Comparison of ENCODE assay signal across 9 cellular contexts in genomic region chr1:117664314-117664713, GRCh38. TPM values are rescaled to one million over a fixed set of nuclear protein-coding genes. Genes with fewer than 3 reads are reported as not detected.
DNase-seq lines count a peak whose midpoint lies in the region; ATAC-seq, FAIRE-seq and TF ChIP-seq lines count a peak whose summit lies in the region.
"Had no signal": no experiment of that assay in that cellular context is flagged by ENCODE, and none has a peak within 500 bp of the region (broad histone marks: within the 10 kb centered on the region; RNA-seq: fewer than 3 reads in every experiment).

No MANE protein-coding gene starts in this region.

- H3K27me3 ChIP-seq in HepG2 (ENCODE audit: control insufficient read depth in 1 of 2, insufficient read depth in 2 of 2, low read length in 2 of 2): no peaks in the 10 kb centered on the region
- H3K27me3 ChIP-seq in mesendoderm (ENCODE audit: insufficient read depth, low read length, poor library complexity): no peaks in the 10 kb centered on the region
- H3K27me3 ChIP-seq in H9 (ENCODE audit: insufficient read depth, low read length): no peaks in the 10 kb centered on the region

- no peaks in the 10 kb centered on the region for H3K79me1 ChIP-seq in mesendoderm (ENCODE audit: low read length)
- no peaks in the 10 kb centered on the region for H3K79me1 ChIP-seq in H9 (ENCODE audit: insufficient read depth, low read depth, low read length, poor library complexity, severe bottlenecking)

- H4K5ac ChIP-seq in mesendoderm (ENCODE audit: low read length) (no peak overlapping the region), H9 (ENCODE audit: insufficient read length, low read depth, low read length) (no peak overlapping the region)

- H3K4me3 ChIP-seq in HepG2 (replicated peaks in 1 of 3; ENCODE audit: insufficient read depth in 1 of 3, low read depth in 2 of 3, low read length in 3 of 3): no peak overlapping the region
- no peak overlapping the region for H3K4me3 ChIP-seq in mesendoderm (ENCODE audit: low read length)

- H3K4ac ChIP-seq in mesendoderm (ENCODE audit: low read depth, low read length) (no peak overlapping the region), H9 (ENCODE audit: low read depth, low read length) (no peak overlapping the region)

- H2BK120ac ChIP-seq in mesendoderm (ENCODE audit: low read depth, low read length): no peak overlapping the region
- no peak overlapping the region for H2BK120ac ChIP-seq in H9 (ENCODE audit: low read depth, low read length, poor library complexity, severe bottlenecking)

- H3K4me1 ChIP-seq in HepG2 (ENCODE audit: insufficient read depth, low read length) (no peaks in the 10 kb centered on the region), mesendoderm (ENCODE audit: control insufficient read depth, low read depth, low read length) (peaks cover 2% of the 10 kb centered on the region), H9 (ENCODE audit: insufficient read depth, low read length) (0 out of 2 replicates have a peak, but pooled peaks cover 2% of the 10 kb centered on the region)

- H4K8ac ChIP-seq in mesendoderm (ENCODE audit: low read depth, low read length) (no peak overlapping the region), H9 (replicated peaks; ENCODE audit: insufficient read length, low read depth, low read length) (no peak overlapping the region)

- H2AK5ac ChIP-seq in mesendoderm (ENCODE audit: low read length) (no peak overlapping the region), H9 (ENCODE audit: insufficient read length, low read length) (no peak overlapping the region)

- peaks cover 73% of the 10 kb centered on the region for H3K4me1 Mint-ChIP-seq in T-helper 1 cell treated with Interleukin-12 subunit alpha and Interleukin-12 subunit beta and Interleukin-4 antibody, amounts not matched to agents 30 μg/mL and 1 μg/mL, for 36 hours (ENCODE audit: low read depth)
- H3K4me1 Mint-ChIP-seq in H9: peaks cover 18 to 28% of the 10 kb centered on the region in 2 experiments

- H3K9me3 ChIP-seq in HepG2 (ENCODE audit: low read length) (no peaks in the 10 kb centered on the region), H9 (ENCODE audit: control insufficient read depth, low read depth, low read length) (no peaks in the 10 kb centered on the region)

- H3K9me3 Mint-ChIP-seq in T-helper 1 cell treated with Interleukin-12 subunit alpha and Interleukin-12 subunit beta and Interleukin-4 antibody, amounts not matched to agents 30 μg/mL and 1 μg/mL, for 36 hours: peaks cover 23% of the 10 kb centered on the region
- H3K9me3 Mint-ChIP-seq in H9: peaks cover 7 to 15% of the 10 kb centered on the region in 2 experiments

- TF ChIP-seq EP300 in HepG2 (IDR thresholded peaks at IDR 0.05; ENCODE audit: low read depth in 2 of 2, low read length in 2 of 2): no peak
- TF ChIP-seq EP300 in HepG2 (CRISPR knock-in tag; IDR thresholded peaks at IDR 0.05; ENCODE audit: borderline replicate concordance): no peak

- POLR2A ChIA-PET in HepG2 (lab: Yijun Ruan, JAX): no interaction called here

- no peak for TF ChIP-seq POLR2A in HepG2 (IDR thresholded peaks at IDR 0.05; ENCODE audit: insufficient read depth in 1 of 2, low read depth in 2 of 2, low read length in 2 of 2)

- H3K23me2 ChIP-seq in H9 (ENCODE audit: insufficient read length, low read depth, low read length, poor library complexity, severe bottlenecking): no peaks in the 10 kb centered on the region

- H3K23ac ChIP-seq in mesendoderm (ENCODE audit: low read length): no peak overlapping the region
- H3K23ac ChIP-seq in H9 (ENCODE audit: insufficient read length, low read depth, low read length): no peak overlapping the region

- H3K4me2 ChIP-seq in HepG2 (ENCODE audit: low read depth, low read length): no peak overlapping the region
- H3K4me2 ChIP-seq in mesendoderm (ENCODE audit: low read length): no peak overlapping the region
- H3K4me2 ChIP-seq in H9 (ENCODE audit: insufficient read depth, insufficient read length, low read length): no peak overlapping the region

- CTCF ChIA-PET in HepG2 (lab: Yijun Ruan, JAX; ENCODE audit: low intra/inter-chr PET ratio, low total read pairs): no interaction called here

- H3K79me2 ChIP-seq in HepG2 (ENCODE audit: insufficient read depth, low read length) (no peaks in the 10 kb centered on the region), mesendoderm (ENCODE audit: control insufficient read depth, insufficient read depth, low read length) (no peaks in the 10 kb centered on the region), H9 (ENCODE audit: insufficient read depth, low read length) (no peaks in the 10 kb centered on the region)

- H3K36me3 ChIP-seq in HepG2 (replicated peaks in 1 of 2; ENCODE audit: control insufficient read depth in 1 of 2, insufficient read depth in 2 of 2, low read length in 2 of 2) (no peaks in the 10 kb centered on the region), mesendoderm (ENCODE audit: control insufficient read depth, insufficient read depth, low read length) (no peaks in the 10 kb centered on the region)

- no peak overlapping the region for H2BK15ac ChIP-seq in mesendoderm (replicated peaks; ENCODE audit: low read depth)
- H2BK15ac ChIP-seq in H9 (ENCODE audit: low read depth, low read length): no peak overlapping the region

- no peak overlapping the region for H3T11ph ChIP-seq in H9 (ENCODE audit: low read length)

- no peak overlapping the region for H2BK20ac ChIP-seq in H9 (ENCODE audit: low read depth, low read length, poor library complexity, severe bottlenecking)

- BruUV-seq in HepG2 (replicated peaks; lab: Mats Ljungman, UMichigan): no TSS peak

- FAIRE-seq in HepG2 (lab: Jason Lieb, UNC): no peak

- no peaks in the 10 kb centered on the region for H4K20me1 ChIP-seq in HepG2 (ENCODE audit: insufficient read depth, low read length)
- H4K20me1 ChIP-seq in H9 (ENCODE audit: control insufficient read depth, insufficient read depth, insufficient read length): no peaks in the 10 kb centered on the region

- no peak overlapping the region for H3K18ac ChIP-seq in mesendoderm (ENCODE audit: low read length)
- no peak overlapping the region for H3K18ac ChIP-seq in H9 (ENCODE audit: insufficient read length, low read depth, low read length)

- H2AFZ ChIP-seq in HepG2 (ENCODE audit: low read length): no peak overlapping the region
- no peak overlapping the region for H2AFZ ChIP-seq in H9 (ENCODE audit: low read length)

- no peak for DNase-seq in HepG2 (ENCODE audit: low spot score)
- DNase-seq in cerebellar nuclear complex (lab: John Stamatoyannopoulos, UW): no peak
- DNase-seq in mesendoderm: no peak
- no peak for DNase-seq in posterior cingulate gyrus
- no peak for DNase-seq in H9

- peak overlapping the region; percentile 93 for H3K27ac Mint-ChIP-seq in T-helper 1 cell treated with Interleukin-12 subunit alpha and Interleukin-12 subunit beta and Interleukin-4 antibody, amounts not matched to agents 30 μg/mL and 1 μg/mL, for 36 hours
- H3K27ac Mint-ChIP-seq in H9: no peak overlapping the region

- peaks cover 10% of the 10 kb centered on the region for H3K27me3 Mint-ChIP-seq in T-helper 1 cell treated with Interleukin-12 subunit alpha and Interleukin-12 subunit beta and Interleukin-4 antibody, amounts not matched to agents 30 μg/mL and 1 μg/mL, for 36 hours (ENCODE audit: low read depth)
- no peaks in the 10 kb centered on the region for H3K27me3 Mint-ChIP-seq in H9 (ENCODE audit: low read depth)

- peaks cover 30% of the 10 kb centered on the region for H3K36me3 Mint-ChIP-seq in T-helper 1 cell treated with Interleukin-12 subunit alpha and Interleukin-12 subunit beta and Interleukin-4 antibody, amounts not matched to agents 30 μg/mL and 1 μg/mL, for 36 hours (ENCODE audit: low read depth)
- peaks cover 2 to 15% (median 3%) of the 10 kb centered on the region in 3 experiments; a peak in 6 of 7 replicates for H3K36me3 Mint-ChIP-seq in H9 (ENCODE audit: insufficient read depth in 1 of 3, low read depth in 3 of 3)

- TF ChIP-seq CTCF in HepG2 (CRISPR knock-in tag; IDR thresholded peaks at IDR 0.05): no peak
- TF ChIP-seq CTCF in H9 (conservative IDR thresholded peaks at IDR 0.05): no peak

- in situ Hi-C loops in HepG2 (cut with HindIII; ENCODE audit: extremely low pct_ligation_motif_present, low pct_unique_long_range_greater_than_20kb): no loop called here

- no peak overlapping the region for H2BK12ac ChIP-seq in H9 (ENCODE audit: insufficient read length, low read depth, low read length)

- 55% methylated on average over 6 of the region's 6 CpGs for WGBS in HepG2 (ENCODE audit: low lambda C conversion rate)
- no CpG with 5 or more reads among the region's 6 CpGs for WGBS in mesendoderm (ENCODE audit: extremely low coverage, insufficient coverage, low lambda C conversion rate)
- no CpG with 5 or more reads among the region's 6 CpGs for WGBS in H9 (ENCODE audit: extremely low coverage, insufficient read length, low lambda C conversion rate)

- intact Hi-C loops in HepG2 (cut with micrococcal nuclease; ENCODE audit: unreplicated experiment): no loop called here
- intact Hi-C loops in posterior cingulate gyrus (cut with DNase I): loop anchor here (10.0 kb wide), 1 partner anchor 130 kb away; no protein-coding TSS in a partner anchor

- peak overlapping the region; percentile 54 for H3K4me3 Mint-ChIP-seq in T-helper 1 cell treated with Interleukin-12 subunit alpha and Interleukin-12 subunit beta and Interleukin-4 antibody, amounts not matched to agents 30 μg/mL and 1 μg/mL, for 36 hours
- no peak overlapping the region for H3K4me3 Mint-ChIP-seq in H9

- H4K91ac ChIP-seq in H9 (ENCODE audit: insufficient read length, low read depth, low read length): no peak overlapping the region

- H3K27ac ChIP-seq in HepG2 (ENCODE audit: extremely low read length, insufficient read depth, low read length): no peak overlapping the region
- H3K27ac ChIP-seq in mesendoderm (ENCODE audit: low read depth, low read length): no peak overlapping the region
- no peak overlapping the region for H3K27ac ChIP-seq in H9 (ENCODE audit: insufficient read length, low read depth, low read length)
- H3K27ac ChIP-seq: HL-60 had no signal

- H3K56ac ChIP-seq in mesendoderm (ENCODE audit: low read length) (no peak overlapping the region), H9 (ENCODE audit: insufficient read length, low read depth, low read length) (no peak overlapping the region)

- H2BK5ac ChIP-seq in mesendoderm (ENCODE audit: low read length) (no peak overlapping the region), H9 (ENCODE audit: insufficient read length, low read length) (no peak overlapping the region)

- no peak for TF ChIP-seq RAD21 in HepG2 (CRISPR knock-in tag; IDR thresholded peaks at IDR 0.05)

- H3K14ac ChIP-seq in H9 (ENCODE audit: insufficient read depth, low read length): no peak overlapping the region

- ATAC-seq in GM18870 (IDR thresholded peaks at IDR 0.05; ENCODE audit: unreplicated experiment) (peak; percentile 99), HG02884 (IDR thresholded peaks at IDR 0.05; ENCODE audit: unreplicated experiment) (peak; percentile 96), HepG2 (no peak)

- no peak overlapping the region for H3K9ac ChIP-seq in HepG2 (ENCODE audit: insufficient read depth, low read depth, low read length)
- H3K9ac ChIP-seq in mesendoderm (ENCODE audit: low read length): no peak overlapping the region
- H3K9ac ChIP-seq in H9 (ENCODE audit: extremely low read depth, insufficient read length, low read length): no peak overlapping the region

RNA-seq across cellular contexts. Expression of gene TENT5C, which starts 58.5 kb away (rescaled TPM):
- total RNA-seq in HepG2 (2016; rRNA removed; fragmentation: Illumina TruSeq; extraction: Trizol) (0.02 and 0.04 TPM in 2 replicates), H9 (2021) (0.18 and 0.37 TPM in 2 replicates)
- not detected in 2 replicates for total RNA-seq in HepG2 (2016; cell fraction: cytosol; rRNA removed; fragmentation: Illumina TruSeq; extraction: Trizol; ENCODE audit: low read depth)
- 0.04 TPM in 1 of 2 replicates, not detected in the other for total RNA-seq in HepG2 (2016; cell fraction: insoluble cytoplasmic fraction; rRNA removed; fragmentation: Illumina TruSeq; extraction: Trizol)
- total RNA-seq in HepG2 (2016; cell fraction: membrane; rRNA removed; fragmentation: Illumina TruSeq; extraction: Trizol): 0.03 TPM in 1 of 2 replicates, not detected in the other
- total RNA-seq in HepG2 (2016; cell fraction: nucleus; rRNA removed; fragmentation: Illumina TruSeq; extraction: Trizol): 0.06 TPM in 1 of 2 replicates, not detected in the other
- 0.30 and 0.38 TPM in 2 replicates for polyA plus RNA-seq in HepG2 (2011; rRNA removed)
- polyA plus RNA-seq in HepG2 (2011; cell fraction: cytosol; rRNA removed): 0.28 and 0.33 TPM in 2 replicates
- 0.26 and 0.35 TPM in 2 replicates for polyA plus RNA-seq in HepG2 (2011; cell fraction: nucleus; rRNA removed)
- 0.05 and 0.21 TPM in 2 replicates for polyA plus RNA-seq in HepG2 (2012)
- not detected in 2 replicates for polyA plus RNA-seq in HepG2 (2016; cell fraction: cytosol; fragmentation: Illumina TruSeq; extraction: Trizol; ENCODE audit: low read depth)
- 0.03 and 0.04 TPM in 2 replicates for polyA plus RNA-seq in HepG2 (2016; cell fraction: insoluble cytoplasmic fraction; fragmentation: Illumina TruSeq; extraction: Trizol; ENCODE audit: low read depth)
- polyA plus RNA-seq in HepG2 (2016; cell fraction: membrane; fragmentation: Illumina TruSeq; extraction: Trizol; ENCODE audit: low read depth): not detected in 2 replicates
- polyA plus RNA-seq in HepG2 (2016; cell fraction: nucleus; fragmentation: Illumina TruSeq; extraction: Trizol; ENCODE audit: insufficient read depth, low read depth): not detected in 2 replicates
- polyA minus RNA-seq in HepG2 (2011; rRNA and poly(A)+ RNA removed; ENCODE audit: low replicate concordance): 1.3 and 2.5 TPM in 2 replicates
- polyA minus RNA-seq in HepG2 (2011; cell fraction: cytosol; rRNA and poly(A)+ RNA removed): 0.88 and 0.99 TPM in 2 replicates
- polyA minus RNA-seq in HepG2 (2011; cell fraction: nucleus; rRNA and poly(A)+ RNA removed): 1.3 and 1.4 TPM in 2 replicates
- polyA plus RNA-seq in mesendoderm (2013, experiment 1 of 2): 0.18 TPM
- polyA plus RNA-seq in mesendoderm (2013, experiment 2 of 2): 0.22 TPM
